In genomic region chr3:170997966-170998913, GRCh38 we compare ENCODE assay signal across 17 cellular contexts. TPM values are rescaled to one million over a fixed set of nuclear protein-coding genes. Genes with fewer than 3 reads are reported as not detected.
DNase-seq lines count a peak whose midpoint lies in the region; ATAC-seq, FAIRE-seq and TF ChIP-seq lines count a peak whose summit lies in the region.
"Had no signal": no experiment of that assay in that cellular context is flagged by ENCODE, and none has a peak within 500 bp of the region (broad histone marks: within the 10 kb centered on the region; RNA-seq: fewer than 3 reads in every experiment).

No MANE protein-coding gene starts in this region.

- ATAC-seq in A549 = no peak
- ATAC-seq: naive thymus-derived CD8-positive, alpha-beta T cell; Panc1 had no signal

- no peaks in the 10 kb centered on the region for H3K4me1 Mint-ChIP-seq in glutamatergic neuron (ENCODE audit: low read depth, unreplicated experiment)
- H3K4me1 Mint-ChIP-seq: naive thymus-derived CD8-positive, alpha-beta T cell had no signal

- no peaks in the 10 kb centered on the region for H3K9me3 Mint-ChIP-seq in glutamatergic neuron (ENCODE audit: unreplicated experiment)
- H3K9me3 Mint-ChIP-seq: activated T-helper 2 cell treated with anti-CD3 and anti-CD28 coated beads, Interferon-gamma antibody, Interleukin-2, Interleukin-4, amounts not matched to agents 10 μg/mL and 5 μg/mL and 100 μg/mL, durations not matched to agents 14 hours and 24 hours and 36 hours had no signal

- H3K9me3 ChIP-seq in A549 = no peaks in the 10 kb centered on the region
- no peaks in the 10 kb centered on the region for H3K9me3 ChIP-seq in MG63

- peak overlapping the region; percentile 33; the same call in 1 of the 3 replicates for H3K4me2 ChIP-seq in A549

- peaks cover 52% of the 10 kb centered on the region for H3K4me1 ChIP-seq in A549

- no peak for TF ChIP-seq EP300 in A549 (IDR thresholded peaks at IDR 0.05)

- no peaks in the 10 kb centered on the region for H3K27me3 Mint-ChIP-seq in glutamatergic neuron (ENCODE audit: unreplicated experiment)
- H3K27me3 Mint-ChIP-seq: naive thymus-derived CD8-positive, alpha-beta T cell had no signal

- POLR2A ChIA-PET in A549 (lab: Yijun Ruan, JAX) = no interaction called here

- no peak for TF ChIP-seq POLR2A in A549 (IDR thresholded peaks at IDR 0.05; ENCODE audit: low read length)

- TF ChIP-seq RAD21 in A549 (conservative IDR thresholded peaks at IDR 0.05 in 1 of 2, IDR thresholded peaks at IDR 0.05 in 1 of 2) = no peak

- H3K27ac ChIP-seq in A549 = peak overlapping the region; percentile 45 to 79; a peak in 4 of 6 replicates
- H3K27ac ChIP-seq: cardiac muscle cell had no signal

- intact Hi-C loops in cardiac septum (cut with DNase I) = no loop called here

- FAIRE-seq in A549 (lab: Jason Lieb, UNC) = no peak

- TF ChIP-seq CTCF in A549 (IDR thresholded peaks at IDR 0.05) (no peak), glutamatergic neuron (IDR thresholded peaks at IDR 0.05; ENCODE audit: partially characterized antibody, unreplicated experiment) (no peak)

- DNase-seq in A549 (ENCODE audit: low read depth in 1 of 2, low spot score in 1 of 2) (no peak), MG63 (peak; percentile 59), fibroblast of gingiva (ENCODE audit: low read depth) (peak; percentile 59), medulla oblongata (ENCODE audit: extremely low spot score) (peak; percentile 12), NCI-H774 (lab: John Stamatoyannopoulos, UW) (no peak), glutamatergic neuron (no peak), cardiac septum (ENCODE audit: low spot score) (no peak)
- no peak for DNase-seq in activated CD8-positive, alpha-beta memory T cell treated with anti-CD3 and anti-CD28 coated beads, Interleukin-2, amount 50 U/mL, for 4 hours
- DNase-seq: 8988T; DMS153; naive thymus-derived CD8-positive, alpha-beta T cell; NCI-H446; T-helper 2 cell had no signal

- H3K4me3 ChIP-seq in A549 = no peak overlapping the region
- no peak overlapping the region for H3K4me3 ChIP-seq in MG63
- H3K4me3 ChIP-seq: cardiac muscle cell had no signal

- H3K27ac Mint-ChIP-seq in glutamatergic neuron (ENCODE audit: unreplicated experiment) = no peak overlapping the region
- H3K27ac Mint-ChIP-seq: activated T-helper 2 cell treated with anti-CD3 and anti-CD28 coated beads, Interferon-gamma antibody, Interleukin-2, Interleukin-4, amounts not matched to agents 10 μg/mL and 5 μg/mL and 100 μg/mL, durations not matched to agents 14 hours and 24 hours and 36 hours; naive thymus-derived CD8-positive, alpha-beta T cell had no signal

- 78% methylated on average over 5 of the region's 5 CpGs for WGBS in A549 (ENCODE audit: missing lambda C conversion rate)

- no peaks in the 10 kb centered on the region for H3K27me3 ChIP-seq in MG63
- H3K27me3 ChIP-seq: cardiac muscle cell had no signal

- H3K4me3 Mint-ChIP-seq in glutamatergic neuron (ENCODE audit: unreplicated experiment) = no peak overlapping the region
- H3K4me3 Mint-ChIP-seq: naive thymus-derived CD8-positive, alpha-beta T cell had no signal

- H3K36me3 Mint-ChIP-seq in glutamatergic neuron (ENCODE audit: unreplicated experiment) = no peaks in the 10 kb centered on the region
- H3K36me3 Mint-ChIP-seq: naive thymus-derived CD8-positive, alpha-beta T cell had no signal

- no peaks in the 10 kb centered on the region for H3K36me3 ChIP-seq in MG63
- H3K36me3 ChIP-seq: cardiac muscle cell had no signal

- CTCF ChIA-PET in A549 (lab: Yijun Ruan, JAX) = interaction anchor here (0.6 to 1.0 kb wide), 3 partner anchors 11 to 53 kb away, joined by 3 to 4 read pairs (median 3); no protein-coding TSS in a partner anchor

TF ChIP-seq in A549, 52 proteins besides CTCF, POLR2A, EP300 and RAD21:
- TF ChIP-seq JUN (IDR thresholded peaks at IDR 0.05) (no peak), RFX5 (IDR thresholded peaks at IDR 0.05) (no peak), ZSCAN20 (CRISPR knock-in tag; IDR thresholded peaks at IDR 0.05) (no peak), CBX2 (IDR thresholded peaks at IDR 0.05; ENCODE audit: borderline replicate concordance, low read depth) (no peak), ELK1 (IDR thresholded peaks at IDR 0.05; ENCODE audit: low read depth, low read length) (no peak), ZNF302 (CRISPR knock-in tag; IDR thresholded peaks at IDR 0.05) (no peak), ZC3H11A (IDR thresholded peaks at IDR 0.05) (no peak), ESRRA (IDR thresholded peaks at IDR 0.05; ENCODE audit: borderline replicate concordance, low read length) (no peak), HOXA7 (CRISPR knock-in tag; IDR thresholded peaks at IDR 0.05) (no peak)
- TF ChIP-seq, protein P1, sequence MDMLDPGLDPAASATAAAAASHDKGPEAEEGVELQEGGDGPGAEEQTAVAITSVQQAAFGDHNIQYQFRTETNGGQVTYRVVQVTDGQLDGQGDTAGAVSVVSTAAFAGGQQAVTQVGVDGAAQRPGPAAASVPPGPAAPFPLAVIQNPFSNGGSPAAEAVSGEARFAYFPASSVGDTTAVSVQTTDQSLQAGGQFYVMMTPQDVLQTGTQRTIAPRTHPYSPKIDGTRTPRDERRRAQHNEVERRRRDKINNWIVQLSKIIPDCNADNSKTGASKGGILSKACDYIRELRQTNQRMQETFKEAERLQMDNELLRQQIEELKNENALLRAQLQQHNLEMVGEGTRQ (IDR thresholded peaks at IDR 0.05) = no peak
TF ChIP-seq in A549: peak in this region for 0.

RNA-seq across cellular contexts. Expression of gene SLC2A2, which starts 28.3 kb away (rescaled TPM):
- not detected in 2 replicates for polyA plus RNA-seq in A549 (2011; rRNA removed)
- not detected in 2 replicates for polyA plus RNA-seq in A549 (2012; cell fraction: cytosol; rRNA removed)
- not detected in 2 replicates for polyA plus RNA-seq in A549 (2012; cell fraction: nucleus; rRNA removed)
- polyA plus RNA-seq in A549 (2017; fragmentation: RNase III; extraction: RNeasy Plus Mini Kit Qiagen cat#74134 plus additional on column Dnase treatment) = not detected in 3 replicates
- polyA minus RNA-seq in A549 (2011; rRNA and poly(A)+ RNA removed) = not detected in 2 replicates
- total RNA-seq in MG63 (2014; rRNA removed; shearing (Covaris generic); ENCODE audit: low replicate concordance) = 0.03 and 0.15 TPM in 2 replicates
- not detected for total RNA-seq in glutamatergic neuron (ENCODE audit: unreplicated experiment)
- not detected for total RNA-seq in cardiac septum
- total RNA-seq: activated T-helper 2 cell treated with anti-CD3 and anti-CD28 coated beads, Interferon-gamma antibody, Interleukin-2, Interleukin-4, amounts not matched to agents 10 μg/mL and 5 μg/mL and 100 μg/mL, durations not matched to agents 14 hours and 24 hours and 36 hours; cardiac muscle cell; naive thymus-derived CD8-positive, alpha-beta T cell; urinary bladder had no signal
- polyA plus RNA-seq: cardiac muscle cell; naive thymus-derived CD8-positive, alpha-beta T cell had no signal

Comparison
In these comparisons a context has a peak if more than half of its experiments do, and no peak if none do; other contexts are left out.
1. DNase-seq: peak in MG63 (single experiment), fibroblast of gingiva (single experiment) and medulla oblongata (single experiment); none in A549 (0 of 2), NCI-H774 (single experiment), glutamatergic neuron (single experiment), cardiac septum (single experiment) and activated CD8-positive, alpha-beta memory T cell treated with anti-CD3 and anti-CD28 coated beads, Interleukin-2, amount 50 U/mL, for 4 hours (single experiment).